In the genomic region with DNA sequence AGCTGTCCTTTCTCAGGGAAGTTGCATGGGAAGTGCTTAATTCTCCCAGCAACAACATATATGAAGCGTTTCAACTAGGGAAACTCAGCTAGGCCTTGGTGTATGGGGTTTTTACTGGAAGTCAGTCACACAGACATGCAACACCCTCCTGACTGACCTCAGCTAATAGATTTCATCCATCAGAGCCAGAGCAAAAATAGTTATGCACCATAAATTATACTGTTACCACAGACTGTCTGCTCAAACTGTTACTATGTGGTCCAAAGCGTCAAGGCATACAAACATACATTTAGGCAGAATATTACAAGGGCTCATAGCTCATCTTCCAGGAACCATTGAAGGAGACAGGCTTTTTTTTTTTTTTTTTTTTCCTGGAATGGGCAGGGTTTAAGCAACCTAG, we compare ENCODE assay signal across 15 cellular contexts.
"Had no signal": no experiment of that assay in that cellular context is flagged by ENCODE, and none has a peak within 500 bp of the region (broad histone marks: within the 10 kb centered on the region; RNA-seq: fewer than 3 reads in every experiment).

No MANE protein-coding gene starts in this region.

- H3K36me3 ChIP-seq: colonic mucosa, right atrium auricular region had no signal

- H3K4me1 ChIP-seq: colonic mucosa, right atrium auricular region had no signal

- H3K27me3 ChIP-seq: colonic mucosa, hepatocyte, right atrium auricular region had no signal

- H3K27ac ChIP-seq: colonic mucosa, hepatocyte, right atrium auricular region had no signal

- H3K4me2 ChIP-seq: hepatocyte had no signal

- ATAC-seq: left colon; left ventricle myocardium superior; mucosa of descending colon; naive thymus-derived CD8-positive, alpha-beta T cell had no signal

- H3K9me3 ChIP-seq: colonic mucosa, mucosa of descending colon, right atrium auricular region had no signal

- H3K4me3 ChIP-seq: colonic mucosa, hepatocyte, lung, mucosa of descending colon, right atrium auricular region had no signal

- DNase-seq: colonic mucosa; dermis blood vessel endothelial cell; foreskin melanocyte; head of caudate nucleus; left colon; left ventricle myocardium superior; mucosa of descending colon; naive thymus-derived CD8-positive, alpha-beta T cell; small intestine; stimulated activated CD4-positive, alpha-beta T cell treated with anti-CD3 and anti-CD28 coated beads, Interleukin-12 subunit alpha, Interleukin-12 subunit beta, amount 100 ng/mL, for 4 hours; stimulated activated naive CD4-positive, alpha-beta T cell treated with Interleukin-2 at 50 U/mL for 16 hours; trophoblast cell had no signal

- H2AFZ ChIP-seq: hepatocyte had no signal

- H3K79me2 ChIP-seq: hepatocyte had no signal
